ENCODE assay signal across 8 cellular contexts in genomic region chr17:62477718-62478401, GRCh38. TPM values are rescaled to one million over a fixed set of nuclear protein-coding genes. Genes with fewer than 3 reads are reported as not detected.
DNase-seq lines count a peak whose midpoint lies in the region; ATAC-seq and TF ChIP-seq lines count a peak whose summit lies in the region.
"Not testable (repeated sequence)": the region's sequence is repeated elsewhere in the genome, so short reads cannot be mapped to it uniquely, and the experiment has no call there.

No MANE protein-coding gene starts in this region.

- intact Hi-C loops in Right ventricle myocardium inferior (cut with DNase I) = not testable (repeated sequence)

- ATAC-seq in GM21786 (IDR thresholded peaks at IDR 0.05; ENCODE audit: unreplicated experiment) = peak; percentile 25
- ATAC-seq in Right ventricle myocardium inferior = peak; percentile 40

- H3K9me3 Mint-ChIP-seq in nephron progenitor cell; stimulated activated naive CD8-positive, alpha-beta T cell treated with anti-CD3 and anti-CD28 coated beads, Interleukin-15, Interleukin-2, amounts not matched to agents 100 ng/mL and 50 ng/mL, for 24 hours: not testable (repeated sequence)

- peak; percentile 12 to 46 (median 35) for DNase-seq in T-helper 2 cell
- DNase-seq in adipocyte (ENCODE audit: low read depth); Right ventricle myocardium inferior (ENCODE audit: missing footprints); nephron progenitor cell: not testable (repeated sequence)

- peak overlapping the region; percentile 61 for H3K27ac ChIP-seq in HUES48 (ENCODE audit: low read depth, low read length)

- not testable (repeated sequence) for TF ChIP-seq CTCF in nephron progenitor cell (IDR thresholded peaks at IDR 0.05)

- H3K4me3 Mint-ChIP-seq in nephron progenitor cell = peak overlapping the region; percentile 84
- peak overlapping the region; percentile 83 for H3K4me3 Mint-ChIP-seq in stimulated activated naive CD8-positive, alpha-beta T cell treated with anti-CD3 and anti-CD28 coated beads, Interleukin-15, Interleukin-2, amounts not matched to agents 100 ng/mL and 50 ng/mL, for 24 hours

- H3K4me1 ChIP-seq in ES-I3 (ENCODE audit: insufficient read depth, low read length); HUES48 (ENCODE audit: control insufficient read depth, insufficient read depth, low read length): not testable (repeated sequence)
- H3K4me1 ChIP-seq in adipocyte (ENCODE audit: control insufficient read depth, insufficient read depth, low read length) = peaks cover 11% of the 10 kb centered on the region

- not testable (repeated sequence) for H3K27me3 ChIP-seq in HUES48 (ENCODE audit: control insufficient read depth, insufficient read depth, low read length); adipocyte (replicated peaks; ENCODE audit: control insufficient read depth, insufficient read depth, low read length)

- peaks cover 31% of the 10 kb centered on the region for H3K36me3 Mint-ChIP-seq in nephron progenitor cell (ENCODE audit: low read depth)
- H3K36me3 Mint-ChIP-seq in stimulated activated naive CD8-positive, alpha-beta T cell treated with anti-CD3 and anti-CD28 coated beads, Interleukin-15, Interleukin-2, amounts not matched to agents 100 ng/mL and 50 ng/mL, for 24 hours (ENCODE audit: low read depth) = peaks cover 18% of the 10 kb centered on the region

- not testable (repeated sequence) for H3K36me3 ChIP-seq in ES-I3 (ENCODE audit: insufficient read depth, low read length); adipocyte (ENCODE audit: control insufficient read depth, insufficient read depth, low read length, severe bottlenecking)
- H3K36me3 ChIP-seq in HUES48 (ENCODE audit: control insufficient read depth, insufficient read depth, low read length) = peaks cover 12% of the 10 kb centered on the region

- not testable (repeated sequence) for H3K9me3 ChIP-seq in ES-I3 (ENCODE audit: control insufficient read depth, insufficient read depth, low read length); HUES48 (ENCODE audit: control insufficient read depth, insufficient read depth, low read length); adipocyte (ENCODE audit: control insufficient read depth, low read length)

- H3K9ac ChIP-seq in ES-I3 (ENCODE audit: low read depth, low read length) (peak overlapping the region; percentile 83), HUES48 (ENCODE audit: low read depth, low read length) (peak overlapping the region; percentile 66), adipocyte (ENCODE audit: low read length) (peak overlapping the region; percentile 81)

- H3K4me3 ChIP-seq in HUES48 (ENCODE audit: low read depth, low read length) = peak overlapping the region; percentile 70
- peak overlapping the region; percentile 79 for H3K4me3 ChIP-seq in adipocyte (ENCODE audit: low read length)

- not testable (repeated sequence) for H3K27me3 Mint-ChIP-seq in nephron progenitor cell (ENCODE audit: low read depth, poor library complexity); stimulated activated naive CD8-positive, alpha-beta T cell treated with anti-CD3 and anti-CD28 coated beads, Interleukin-15, Interleukin-2, amounts not matched to agents 100 ng/mL and 50 ng/mL, for 24 hours

- H3K27ac Mint-ChIP-seq in nephron progenitor cell = peak overlapping the region; percentile 68
- peak overlapping the region; percentile 87 for H3K27ac Mint-ChIP-seq in stimulated activated naive CD8-positive, alpha-beta T cell treated with anti-CD3 and anti-CD28 coated beads, Interleukin-15, Interleukin-2, amounts not matched to agents 100 ng/mL and 50 ng/mL, for 24 hours

- peaks cover 31% of the 10 kb centered on the region for H3K4me1 Mint-ChIP-seq in nephron progenitor cell
- H3K4me1 Mint-ChIP-seq in stimulated activated naive CD8-positive, alpha-beta T cell treated with anti-CD3 and anti-CD28 coated beads, Interleukin-15, Interleukin-2, amounts not matched to agents 100 ng/mL and 50 ng/mL, for 24 hours (ENCODE audit: low read depth) = peaks cover 34% of the 10 kb centered on the region

RNA-seq across cellular contexts. Expression of gene TLK2, which starts 0.8 kb away (rescaled TPM):
- total RNA-seq in Right ventricle myocardium inferior = 29.1 TPM

RNA-seq across cellular contexts. Expression of gene METTL2A, which starts 54.2 kb away (rescaled TPM):
- total RNA-seq in Right ventricle myocardium inferior = 15.0 TPM
